In the genomic region with DNA sequence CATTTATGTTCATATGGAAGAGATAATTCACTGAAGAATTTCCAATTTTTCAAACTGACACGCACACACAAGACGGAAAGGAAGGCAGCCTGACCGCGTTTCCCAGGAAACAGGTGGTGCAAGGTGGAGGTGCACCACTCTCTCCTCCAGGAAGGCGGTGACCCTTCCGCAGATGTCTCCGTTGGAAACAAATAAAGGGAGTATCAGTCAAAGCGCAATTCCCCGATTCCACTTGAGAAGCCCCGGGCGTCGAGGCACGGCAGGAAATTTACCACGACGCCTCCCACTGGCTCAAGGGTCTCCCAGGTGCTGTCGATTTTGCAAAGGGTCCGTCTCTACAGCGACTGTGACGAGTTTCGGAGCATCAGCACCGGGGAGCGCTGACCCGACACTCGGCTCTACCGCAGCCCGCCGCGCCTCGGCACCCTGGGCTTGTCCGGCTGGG, we compare ENCODE assay signal across 8 cellular contexts. TPM values are rescaled to one million over a fixed set of nuclear protein-coding genes. Genes with fewer than 3 reads are reported as not detected.
A peak's percentile ranks its signal among the peaks of the same experiment; 100 is the strongest.
DNase-seq lines count a peak whose midpoint lies in the region; ATAC-seq, FAIRE-seq and TF ChIP-seq lines count a peak whose summit lies in the region.

No MANE protein-coding gene starts in this region.

- TF ChIP-seq CTCF in HEK293 (tag by site-specific recombination; IDR thresholded peaks at IDR 0.05), result no peak
- TF ChIP-seq CTCF in kidney (IDR thresholded peaks at IDR 0.05; ENCODE audit: borderline replicate concordance, extremely low read depth, insufficient read depth), result no peak
- no peak for TF ChIP-seq CTCF in thoracic aorta (IDR thresholded peaks at IDR 0.05)

- no peak overlapping the region for H3K27ac Mint-ChIP-seq in activated naive CD8-positive, alpha-beta T cell treated with anti-CD3 and anti-CD28 coated beads, Interleukin-2, amount 10 ng/mL, durations not matched to agents 7 days and 5 days

- no peak overlapping the region for H3K27ac ChIP-seq in BLaER1
- H3K27ac ChIP-seq in HEK293 (ENCODE audit: extremely low read depth, low read depth, low read length), result no peak overlapping the region; the same call in 1 of the 2 replicates
- peak overlapping the region in 1 of 2 donors; percentile 45 for H3K27ac ChIP-seq in kidney (ENCODE audit: low read depth in 2 of 2, low read length in 2 of 2)
- H3K27ac ChIP-seq in thoracic aorta, result peak overlapping the region in 1 of 2 donors; percentile 36

- ATAC-seq in activated naive CD8-positive, alpha-beta T cell treated with anti-CD3 and anti-CD28 coated beads, Interleukin-2, amount 10 ng/mL, durations not matched to agents 7 days and 5 days (ENCODE audit: low read depth), result no peak
- ATAC-seq in thoracic aorta (ENCODE audit: insufficient number of reproducible peaks, low FRiP score, low read depth) (no peak), HG03280 (IDR thresholded peaks at IDR 0.05; ENCODE audit: unreplicated experiment) (no peak)

- H3K9me3 Mint-ChIP-seq in activated naive CD8-positive, alpha-beta T cell treated with anti-CD3 and anti-CD28 coated beads, Interleukin-2, amount 10 ng/mL, durations not matched to agents 7 days and 5 days, result peaks cover 6% of the 10 kb centered on the region

- peaks cover 20% of the 10 kb centered on the region for H3K27me3 Mint-ChIP-seq in activated naive CD8-positive, alpha-beta T cell treated with anti-CD3 and anti-CD28 coated beads, Interleukin-2, amount 10 ng/mL, durations not matched to agents 7 days and 5 days

- H4K20me1 ChIP-seq in BLaER1, result no peaks in the 10 kb centered on the region

- H3K36me3 ChIP-seq in BLaER1 (0 out of 2 replicates have a peak, but pooled peaks cover 13% of the 10 kb centered on the region), HEK293 (ENCODE audit: control insufficient read depth in 2 of 2, insufficient read depth in 1 of 2, low read length in 2 of 2) (peaks cover 0 to 4% of the 10 kb centered on the region in 2 experiments; a peak in 1 of 3 replicates), kidney (ENCODE audit: control insufficient read depth in 1 of 2, insufficient read depth in 2 of 2, low read length in 2 of 2) (no peaks in the 10 kb centered on the region), thoracic aorta (no peaks in the 10 kb centered on the region)

- peaks cover 14% of the 10 kb centered on the region for H3K4me1 Mint-ChIP-seq in activated naive CD8-positive, alpha-beta T cell treated with anti-CD3 and anti-CD28 coated beads, Interleukin-2, amount 10 ng/mL, durations not matched to agents 7 days and 5 days

- H3K27me3 ChIP-seq in BLaER1 (peaks cover 14% of the 10 kb centered on the region), thoracic aorta (replicated peaks; ENCODE audit: insufficient read depth) (no peaks in the 10 kb centered on the region)

- intact Hi-C loops in kidney (cut with DNase I), result no loop called here

- no peak for FAIRE-seq in kidney (lab: Jason Lieb, UNC)

- peak overlapping the region; percentile 89 for H3K4me3 ChIP-seq in BLaER1
- H3K4me3 ChIP-seq in HEK293 (ENCODE audit: low read depth, low read length), result peak overlapping the region; percentile 41
- peak overlapping the region; percentile 71 to 79 for H3K4me3 ChIP-seq in kidney (ENCODE audit: low read length in 2 of 2)
- H3K4me3 ChIP-seq in thoracic aorta, result peak overlapping the region; percentile 92

- H3K9ac ChIP-seq in BLaER1, result peak overlapping the region; percentile 62
- H3K9ac ChIP-seq in kidney (ENCODE audit: low read length in 2 of 2), result peak overlapping the region; percentile 39 to 43

- H3K9me3 ChIP-seq in BLaER1 (peaks cover 30% of the 10 kb centered on the region), HEK293 (ENCODE audit: control insufficient read depth, insufficient read depth, low read depth, low read length) (no peaks in the 10 kb centered on the region), kidney (ENCODE audit: control insufficient read depth in 1 of 2, low read length in 2 of 2) (no peaks in the 10 kb centered on the region), thoracic aorta (no peaks in the 10 kb centered on the region)

- H3K4me2 ChIP-seq in BLaER1, result peak overlapping the region; percentile 87

- peaks cover 28% of the 10 kb centered on the region for H3K36me3 Mint-ChIP-seq in activated naive CD8-positive, alpha-beta T cell treated with anti-CD3 and anti-CD28 coated beads, Interleukin-2, amount 10 ng/mL, durations not matched to agents 7 days and 5 days

- peaks cover 17% of the 10 kb centered on the region for H3K4me1 ChIP-seq in BLaER1
- no peaks in the 10 kb centered on the region for H3K4me1 ChIP-seq in HEK293 (ENCODE audit: control insufficient read depth, insufficient read depth, low read length)
- peaks cover 3 to 9% of the 10 kb centered on the region in 2 donors for H3K4me1 ChIP-seq in kidney (ENCODE audit: control insufficient read depth in 1 of 2, insufficient read depth in 1 of 2, low read depth in 1 of 2, low read length in 2 of 2)
- H3K4me1 ChIP-seq in thoracic aorta (ENCODE audit: control insufficient read depth in 1 of 2, low read depth in 2 of 2), result peaks cover 3 to 16% of the 10 kb centered on the region in 2 donors

- peak overlapping the region; percentile 85 for H3K4me3 Mint-ChIP-seq in activated naive CD8-positive, alpha-beta T cell treated with anti-CD3 and anti-CD28 coated beads, Interleukin-2, amount 10 ng/mL, durations not matched to agents 7 days and 5 days

- CTCF ChIA-PET in HEK293 (lab: Yijun Ruan, JAX), result interaction anchor here (0.5 kb wide), 1 partner anchor 54 kb away, joined by 3 read pairs; the partner anchor contains the start of gene FAM13A

- DNase-seq in activated naive CD8-positive, alpha-beta T cell treated with anti-CD3 and anti-CD28 coated beads, Interleukin-2, amount 10 ng/mL, durations not matched to agents 7 days and 5 days, result no peak
- DNase-seq in kidney, result no peak
- DNase-seq in thoracic aorta (ENCODE audit: low spot score), result no peak
- DNase-seq in AML-193 (lab: John Stamatoyannopoulos, UW), result no peak
- DNase-seq in OCI-M1 (lab: John Stamatoyannopoulos, UW), result no peak

- POLR2A ChIA-PET in HEK293 (lab: Yijun Ruan, JAX), result no interaction called here
- POLR2A ChIA-PET in activated naive CD8-positive, alpha-beta T cell treated with anti-CD3 and anti-CD28 coated beads, Interleukin-2, amount 10 ng/mL, durations not matched to agents 7 days and 5 days (lab: Charles Lee), result no interaction called here

TF ChIP-seq in HEK293, 187 proteins besides CTCF, POLR2A, EP300 and RAD21:
- TF ChIP-seq ZNF266 (tag by site-specific recombination; IDR thresholded peaks at IDR 0.05; ENCODE audit: low read depth), result no peak
- 0 out of 2 replicates have a peak, but pooled peaks have one; percentile 9 for TF ChIP-seq SP7 (tag by site-specific recombination; IDR thresholded peaks at IDR 0.05)
- peak; percentile 58 for TF ChIP-seq ZBTB11 (tag by site-specific recombination; conservative IDR thresholded peaks at IDR 0.05; ENCODE audit: low read depth)
- TF ChIP-seq SCRT2 (tag by site-specific recombination; IDR thresholded peaks at IDR 0.05), result peak; percentile 60
- TF ChIP-seq SETDB1 (IDR thresholded peaks at IDR 0.05; ENCODE audit: insufficient read length, low read length), result peak; percentile 15
TF ChIP-seq in HEK293: peak in this region for 4.

RNA-seq across cellular contexts. Expression of gene TIGD2, which starts 0.8 kb away (rescaled TPM):
- total RNA-seq in activated naive CD8-positive, alpha-beta T cell treated with anti-CD3 and anti-CD28 coated beads, Interleukin-2, amount 10 ng/mL, durations not matched to agents 7 days and 5 days, result 1 to 10 TPM; 5.3 to 5.9 TPM
- total RNA-seq in kidney (9.1 TPM), thoracic aorta (1 to 10 TPM; 2.8 TPM)
- polyA plus RNA-seq in kidney (ENCODE audit: insufficient read depth, low read depth, low replicate concordance), result 5.1 TPM

RNA-seq across cellular contexts. Expression of gene FAM13A, which starts 53.6 kb away (rescaled TPM):
- 10 to 100 TPM; 10.5 TPM for total RNA-seq in activated naive CD8-positive, alpha-beta T cell treated with anti-CD3 and anti-CD28 coated beads, Interleukin-2, amount 10 ng/mL, durations not matched to agents 7 days and 5 days
- total RNA-seq in kidney (48.3 TPM), thoracic aorta (10 to 100 TPM; 27.3 to 32.5 TPM)
- polyA plus RNA-seq in kidney (ENCODE audit: insufficient read depth, low read depth, low replicate concordance), result 12.9 TPM

Comparison
In these comparisons a context has a peak if more than half of its experiments do, and no peak if none do; other contexts are left out.
1. H3K4me3 ChIP-seq: peak in every context shown above with its lines; median percentile 92 in thoracic aorta; 89 in BLaER1; 75 in kidney; 41 in HEK293.